ENCODE assay signal across 8 cellular contexts in the genomic region with DNA sequence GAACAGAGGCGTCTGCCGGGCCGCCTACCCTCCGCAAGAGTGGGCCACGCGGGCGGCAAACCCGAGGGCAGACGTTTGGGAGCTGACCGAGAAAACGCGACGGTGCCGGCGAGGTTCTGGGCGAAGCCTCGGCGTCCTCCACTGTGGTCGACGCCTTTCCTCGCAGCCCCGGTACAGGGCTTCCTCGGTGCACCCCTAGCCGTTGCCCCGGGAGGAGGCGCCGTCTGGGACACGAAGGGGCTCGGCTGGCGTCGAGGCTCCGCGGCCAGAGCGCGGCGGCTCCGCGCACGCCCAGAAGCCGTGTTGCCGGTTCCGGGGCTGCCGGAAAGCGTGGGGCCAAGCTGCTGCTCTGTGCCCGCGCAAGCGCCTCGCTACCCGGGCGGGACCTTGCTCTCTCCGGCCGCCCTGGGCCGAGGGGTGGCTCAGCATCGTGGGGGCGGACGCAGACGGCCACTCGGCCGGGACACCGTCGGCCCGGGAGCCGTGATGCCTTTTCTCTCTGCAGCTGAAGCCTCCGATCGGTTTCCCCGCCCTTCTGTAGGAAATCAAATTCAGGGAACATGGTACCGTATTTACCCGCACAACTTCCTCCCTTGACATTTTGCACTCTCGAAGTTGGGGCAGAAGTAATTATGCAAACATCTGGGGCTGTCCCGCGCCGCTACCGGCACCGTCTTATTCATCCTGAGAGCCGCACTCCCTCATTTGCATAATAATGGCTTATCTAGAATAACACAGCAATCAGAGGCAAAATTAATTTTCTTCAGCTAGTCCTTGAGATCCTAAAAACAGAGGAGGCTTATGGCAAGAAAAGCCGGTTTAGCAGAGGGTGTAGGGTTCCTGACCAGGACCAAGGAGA. TPM values are rescaled to one million over a fixed set of nuclear protein-coding genes. Genes with fewer than 3 reads are reported as not detected.
A peak's percentile ranks its signal among the peaks of the same experiment; 100 is the strongest.
DNase-seq lines count a peak whose midpoint lies in the region; ATAC-seq and TF ChIP-seq lines count a peak whose summit lies in the region.

No MANE protein-coding gene starts in this region.

- intact Hi-C loops in A673 (cut with micrococcal nuclease; ENCODE audit: unreplicated experiment), result no loop called here

- no TSS peak for BruUV-seq in A673 (replicated peaks; lab: Mats Ljungman, UMichigan)

- CTCF ChIA-PET in A673 (lab: Charles Lee), result no interaction called here
- CTCF ChIA-PET in activated CD4-positive, alpha-beta T cell treated with anti-CD3 and anti-CD28 coated beads, Interleukin-2, amount 10 ng/mL, durations not matched to agents 7 days and 5 days (lab: Charles Lee), result interaction anchor here (1.3 to 22.3 kb wide), 5 partner anchors 13 to 58 kb away, joined by 3 to 257 read pairs (median 5); a partner anchor contains a TSS

- peak overlapping the region; percentile 35 for H3K4me3 ChIP-seq in A673 (ENCODE audit: low read depth, low read length, poor library complexity, severe bottlenecking)

- peaks cover 40% of the 10 kb centered on the region for H3K4me1 Mint-ChIP-seq in activated CD4-positive, alpha-beta T cell treated with anti-CD3 and anti-CD28 coated beads, Interleukin-2, amount 10 ng/mL, durations not matched to agents 7 days and 5 days

- DNase-seq in A673 (ENCODE audit: low spot score) (peak; percentile 67), glomerular visceral epithelial cell (ENCODE audit: extremely low spot score) (peak; percentile 25), superior temporal gyrus (ENCODE audit: extremely low spot score) (no peak), HT-29 (ENCODE audit: low spot score) (no peak)
- peak; percentile 45 for DNase-seq in activated CD4-positive, alpha-beta T cell treated with anti-CD3 and anti-CD28 coated beads, Interleukin-2, amount 10 ng/mL, durations not matched to agents 7 days and 5 days
- DNase-seq in stimulated activated CD8-positive, alpha-beta memory T cell treated with anti-CD3 and anti-CD28 coated beads, Interleukin-4, amount 100 ng/mL, for 48 hours, result peak; percentile 78

- ATAC-seq in GM18870 (IDR thresholded peaks at IDR 0.05; ENCODE audit: unreplicated experiment) (peak; percentile 62), HG03442 (IDR thresholded peaks at IDR 0.05; ENCODE audit: unreplicated experiment) (peak; percentile 67)

- H3K27me3 ChIP-seq in A673 (replicated peaks; ENCODE audit: insufficient read depth, low read depth, low read length, poor library complexity), result no peaks in the 10 kb centered on the region

- H3K36me3 ChIP-seq in A673 (ENCODE audit: insufficient read depth, low read length, poor library complexity, severe bottlenecking), result no peaks in the 10 kb centered on the region

- H3K36me3 Mint-ChIP-seq in activated CD4-positive, alpha-beta T cell treated with anti-CD3 and anti-CD28 coated beads, Interleukin-2, amount 10 ng/mL, durations not matched to agents 7 days and 5 days (ENCODE audit: low read depth), result peaks cover 5% of the 10 kb centered on the region

- peaks cover 50% of the 10 kb centered on the region for H3K4me1 ChIP-seq in A673 (ENCODE audit: insufficient read depth, low read length, poor library complexity, severe bottlenecking)

- peak overlapping the region; percentile 44 for H3K4me3 Mint-ChIP-seq in activated CD4-positive, alpha-beta T cell treated with anti-CD3 and anti-CD28 coated beads, Interleukin-2, amount 10 ng/mL, durations not matched to agents 7 days and 5 days

- H3K27ac ChIP-seq in A673 (ENCODE audit: low read depth, low read length, poor library complexity, severe bottlenecking), result peak overlapping the region; percentile 43

- H3K9me3 Mint-ChIP-seq in activated CD4-positive, alpha-beta T cell treated with anti-CD3 and anti-CD28 coated beads, Interleukin-2, amount 10 ng/mL, durations not matched to agents 7 days and 5 days, result no peaks in the 10 kb centered on the region

- H3K9me3 ChIP-seq in A673 (ENCODE audit: low read depth, low read length, poor library complexity, severe bottlenecking), result no peaks in the 10 kb centered on the region

- no peak for TF ChIP-seq CTCF in A673 (conservative IDR thresholded peaks at IDR 0.05; ENCODE audit: low read depth, low read length)

- POLR2A ChIA-PET in A673 (lab: Charles Lee; ENCODE audit: low non-redundant PET), result no interaction called here
- POLR2A ChIA-PET in activated CD4-positive, alpha-beta T cell treated with anti-CD3 and anti-CD28 coated beads, Interleukin-2, amount 10 ng/mL, durations not matched to agents 7 days and 5 days (lab: Charles Lee), result no interaction called here

- H3K27me3 Mint-ChIP-seq in activated CD4-positive, alpha-beta T cell treated with anti-CD3 and anti-CD28 coated beads, Interleukin-2, amount 10 ng/mL, durations not matched to agents 7 days and 5 days, result peaks cover 81% of the 10 kb centered on the region

- H3K27ac Mint-ChIP-seq in activated CD4-positive, alpha-beta T cell treated with anti-CD3 and anti-CD28 coated beads, Interleukin-2, amount 10 ng/mL, durations not matched to agents 7 days and 5 days, result peak overlapping the region; percentile 68

RNA-seq across cellular contexts. Expression of a gene that starts 7.3 kb away (rescaled TPM):
- 24.5 and 27.0 TPM in 2 replicates for total RNA-seq in A673 (2021)
- 1 to 10 TPM; 4.3 to 6.4 TPM for total RNA-seq in activated CD4-positive, alpha-beta T cell treated with anti-CD3 and anti-CD28 coated beads, Interleukin-2, amount 10 ng/mL, durations not matched to agents 7 days and 5 days
- 14.4 and 14.9 TPM in 2 replicates for total RNA-seq in HT-29 (2014; rRNA removed; shearing (Covaris generic))

RNA-seq across cellular contexts. Expression of a gene that starts 26.3 kb away (rescaled TPM):
- total RNA-seq in A673 (2021), result 59.5 and 66.4 TPM in 2 replicates
- total RNA-seq in activated CD4-positive, alpha-beta T cell treated with anti-CD3 and anti-CD28 coated beads, Interleukin-2, amount 10 ng/mL, durations not matched to agents 7 days and 5 days, result 1 to 10 TPM; 4.6 to 5.5 TPM
- total RNA-seq in HT-29 (2014; rRNA removed; shearing (Covaris generic)), result 9.5 and 13.4 TPM in 2 replicates

RNA-seq across cellular contexts. Expression of a gene that starts 35.0 kb away (rescaled TPM):
- total RNA-seq in A673 (2021), result 42.6 and 45.5 TPM in 2 replicates
- total RNA-seq in activated CD4-positive, alpha-beta T cell treated with anti-CD3 and anti-CD28 coated beads, Interleukin-2, amount 10 ng/mL, durations not matched to agents 7 days and 5 days, result 10 to 100 TPM; 35.0 TPM
- 71.4 and 72.0 TPM in 2 replicates for total RNA-seq in HT-29 (2014; rRNA removed; shearing (Covaris generic))

Comparison
In these comparisons a context has a peak if more than half of its experiments do, and no peak if none do; other contexts are left out.
1. DNase-seq: peak in A673 (single experiment), activated CD4-positive, alpha-beta T cell treated with anti-CD3 and anti-CD28 coated beads, Interleukin-2, amount 10 ng/mL, durations not matched to agents 7 days and 5 days (single experiment), glomerular visceral epithelial cell (single experiment) and stimulated activated CD8-positive, alpha-beta memory T cell treated with anti-CD3 and anti-CD28 coated beads, Interleukin-4, amount 100 ng/mL, for 48 hours (single experiment); none in superior temporal gyrus (single experiment) and HT-29 (single experiment).